26 cellular contexts compared by ENCODE assay signal in genomic region chr3:47431225-47431624, GRCh38. TPM values are rescaled to one million over a fixed set of nuclear protein-coding genes. Genes with fewer than 3 reads are reported as not detected.
DNase-seq lines count a peak whose midpoint lies in the region; ATAC-seq, FAIRE-seq and TF ChIP-seq lines count a peak whose summit lies in the region.
"Had no signal": no experiment of that assay in that cellular context is flagged by ENCODE, and none has a peak within 500 bp of the region (broad histone marks: within the 10 kb centered on the region; RNA-seq: fewer than 3 reads in every experiment).

No MANE protein-coding gene starts in this region.

- peaks cover 7 to 16% of the 10 kb centered on the region in 2 donors for H3K36me3 Mint-ChIP-seq in activated T-cell treated with anti-CD3 and anti-CD28 coated beads, Interleukin-2, amount 50 U/mL, for 72 hours (ENCODE audit: insufficient read depth in 2 of 2)
- peaks cover 19% of the 10 kb centered on the region for H3K36me3 Mint-ChIP-seq in activated CD8-positive, alpha-beta T cell treated with anti-CD3 and anti-CD28 coated beads for 36 hours (ENCODE audit: low read depth)
- H3K36me3 Mint-ChIP-seq in endodermal cell (ENCODE audit: low read depth): peaks cover 49% of the 10 kb centered on the region
- peaks cover 40% of the 10 kb centered on the region for H3K36me3 Mint-ChIP-seq in stimulated activated effector memory CD8-positive, alpha-beta T cell treated with anti-CD3 and anti-CD28 coated beads, Interleukin-12 subunit alpha, Interleukin-12 subunit beta, amount 100 ng/mL, for 72 hours

- no peaks in the 10 kb centered on the region for H3K9me3 ChIP-seq in endodermal cell (ENCODE audit: control insufficient read depth, low read length)
- H3K9me3 ChIP-seq in small intestine (ENCODE audit: control insufficient read depth, low read depth): no peaks in the 10 kb centered on the region
- H3K9me3 ChIP-seq: BLaER1 treated with 17β-estradiol and CSF1 and Interleukin-3, amounts not matched to agents 10 nM and 100 nM had no signal

- no peak for DNase-seq in activated T-cell treated with anti-CD3 and anti-CD28 coated beads, Interleukin-2, amount 50 U/mL, for 72 hours
- DNase-seq in activated T-cell treated with anti-CD3 and anti-CD28 coated beads, Interleukin-2, amount 50 U/mL, for 48 hours: no peak
- no peak for DNase-seq in activated CD8-positive, alpha-beta T cell treated with anti-CD3 and anti-CD28 coated beads for 36 hours
- peak; percentile 3 for DNase-seq in endodermal cell
- no peak for DNase-seq in stimulated activated effector memory CD8-positive, alpha-beta T cell treated with anti-CD3 and anti-CD28 coated beads, Interleukin-12 subunit alpha, Interleukin-12 subunit beta, amount 100 ng/mL, for 72 hours (ENCODE audit: low spot score in 2 of 2)
- DNase-seq in cortex of kidney (lab: John Stamatoyannopoulos, UW): no peak
- no peak for DNase-seq in small intestine
- DNase-seq: 8988T; CD4-positive, alpha-beta memory T cell; DND-41; GOT3; Karpas-422; MV-4-11; NCI-H1105 treated with DMSO at 0.1 percent for 48 hours; NCI-H2029 treated with DMSO at 0.1 percent for 48 hours; NCI-H226; NCI-H510A treated with DMSO at 0.1 percent for 48 hours; NCI-H774; NK-92 treated with Interleukin-12 subunit alpha and Interleukin-12 subunit beta, amount 100 ng/mL, for 24 hours; SIG-M5 had no signal

- no peak for FAIRE-seq in small intestine (lab: Jason Lieb, UNC)
- FAIRE-seq: GM12878, HTR-8/SVneo had no signal

- POLR2A ChIA-PET in activated CD8-positive, alpha-beta T cell treated with anti-CD3 and anti-CD28 coated beads for 36 hours (lab: Charles Lee): interaction anchor here (0.5 kb wide), 1 partner anchor 22 kb away, joined by 3 read pairs; no protein-coding TSS in a partner anchor

- no peaks in the 10 kb centered on the region for H3K27me3 Mint-ChIP-seq in activated T-cell treated with anti-CD3 and anti-CD28 coated beads, Interleukin-2, amount 50 U/mL, for 72 hours (ENCODE audit: low read depth)
- H3K27me3 Mint-ChIP-seq in activated CD8-positive, alpha-beta T cell treated with anti-CD3 and anti-CD28 coated beads for 36 hours: no peaks in the 10 kb centered on the region
- no peaks in the 10 kb centered on the region for H3K27me3 Mint-ChIP-seq in endodermal cell (ENCODE audit: insufficient read depth)
- H3K27me3 Mint-ChIP-seq: CD4-positive, alpha-beta memory T cell; IgD-negative memory B cell had no signal

- H3K27me3 ChIP-seq in endodermal cell (ENCODE audit: control insufficient read depth, insufficient read depth, low read length, poor library complexity, severe bottlenecking): no peaks in the 10 kb centered on the region
- H3K27me3 ChIP-seq in small intestine (ENCODE audit: control insufficient read depth in 2 of 2, insufficient read depth in 2 of 2, low read length in 2 of 2): no peaks in the 10 kb centered on the region
- H3K27me3 ChIP-seq: BLaER1 treated with 17β-estradiol and CSF1 and Interleukin-3, amounts not matched to agents 10 nM and 100 nM had no signal

- no peak overlapping the region for H3K4me3 Mint-ChIP-seq in activated T-cell treated with anti-CD3 and anti-CD28 coated beads, Interleukin-2, amount 50 U/mL, for 72 hours
- no peak overlapping the region for H3K4me3 Mint-ChIP-seq in activated CD8-positive, alpha-beta T cell treated with anti-CD3 and anti-CD28 coated beads for 36 hours
- H3K4me3 Mint-ChIP-seq in endodermal cell: no peak overlapping the region
- no peak overlapping the region for H3K4me3 Mint-ChIP-seq in stimulated activated effector memory CD8-positive, alpha-beta T cell treated with anti-CD3 and anti-CD28 coated beads, Interleukin-12 subunit alpha, Interleukin-12 subunit beta, amount 100 ng/mL, for 72 hours
- H3K4me3 Mint-ChIP-seq: CD4-positive, alpha-beta memory T cell; IgD-negative memory B cell had no signal

- H3K36me3 ChIP-seq in endodermal cell (ENCODE audit: control insufficient read depth, insufficient read depth, low read length) (peaks cover 70% of the 10 kb centered on the region), small intestine (ENCODE audit: control insufficient read depth in 2 of 2, insufficient read depth in 2 of 2, low read length in 2 of 2) (peaks cover 13 to 26% of the 10 kb centered on the region in 2 donors)

- TF ChIP-seq CTCF in activated CD8-positive, alpha-beta T cell treated with anti-CD3 and anti-CD28 coated beads for 36 hours (IDR thresholded peaks at IDR 0.05): no peak
- TF ChIP-seq CTCF in endodermal cell (conservative IDR thresholded peaks at IDR 0.05): no peak

- H3K27ac ChIP-seq in endodermal cell (ENCODE audit: low read depth, low read length) (no peak overlapping the region), small intestine (ENCODE audit: low read depth in 1 of 2, low read length in 1 of 2) (no peak overlapping the region)
- H3K27ac ChIP-seq: BLaER1 treated with 17β-estradiol and CSF1 and Interleukin-3, amounts not matched to agents 10 nM and 100 nM had no signal

- no peak for ATAC-seq in activated T-cell treated with anti-CD3 and anti-CD28 coated beads, Interleukin-2, amount 50 U/mL, for 72 hours (replicated peaks in 1 of 2)
- no peak for ATAC-seq in activated CD8-positive, alpha-beta T cell treated with anti-CD3 and anti-CD28 coated beads for 36 hours
- ATAC-seq in stimulated activated effector memory CD8-positive, alpha-beta T cell treated with anti-CD3 and anti-CD28 coated beads, Interleukin-12 subunit alpha, Interleukin-12 subunit beta, amount 100 ng/mL, for 72 hours: no peak
- no peak for ATAC-seq in GM21825 (IDR thresholded peaks at IDR 0.05; ENCODE audit: unreplicated experiment)
- ATAC-seq: GM12878, Panc1 had no signal

- peak overlapping the region; percentile 29 for H3K27ac Mint-ChIP-seq in activated T-cell treated with anti-CD3 and anti-CD28 coated beads, Interleukin-2, amount 50 U/mL, for 72 hours
- peak overlapping the region; percentile 24 for H3K27ac Mint-ChIP-seq in activated CD8-positive, alpha-beta T cell treated with anti-CD3 and anti-CD28 coated beads for 36 hours
- H3K27ac Mint-ChIP-seq in endodermal cell: no peak overlapping the region
- peak overlapping the region; percentile 53 for H3K27ac Mint-ChIP-seq in stimulated activated effector memory CD8-positive, alpha-beta T cell treated with anti-CD3 and anti-CD28 coated beads, Interleukin-12 subunit alpha, Interleukin-12 subunit beta, amount 100 ng/mL, for 72 hours

- H3K4me3 ChIP-seq in endodermal cell (ENCODE audit: low read length) (no peak overlapping the region), small intestine (ENCODE audit: low read depth in 1 of 2, low read length in 2 of 2) (no peak overlapping the region)
- H3K4me3 ChIP-seq: BLaER1 treated with 17β-estradiol and CSF1 and Interleukin-3, amounts not matched to agents 10 nM and 100 nM; GM12878 had no signal

- H3K9ac ChIP-seq in endodermal cell (ENCODE audit: extremely low read depth, low read length, poor library complexity, severe bottlenecking): no peak overlapping the region
- H3K9ac ChIP-seq: BLaER1 treated with 17β-estradiol and CSF1 and Interleukin-3, amounts not matched to agents 10 nM and 100 nM had no signal

- CTCF ChIA-PET in activated CD8-positive, alpha-beta T cell treated with anti-CD3 and anti-CD28 coated beads for 36 hours (lab: Charles Lee): interaction anchor here (1.2 to 2.9 kb wide), 2 partner anchors 10 to 1005 kb away, joined by 4 to 14 read pairs; no protein-coding TSS in a partner anchor

- no peaks in the 10 kb centered on the region for H3K9me3 Mint-ChIP-seq in activated T-cell treated with anti-CD3 and anti-CD28 coated beads, Interleukin-2, amount 50 U/mL, for 72 hours
- no peaks in the 10 kb centered on the region for H3K9me3 Mint-ChIP-seq in activated CD8-positive, alpha-beta T cell treated with anti-CD3 and anti-CD28 coated beads for 36 hours
- H3K9me3 Mint-ChIP-seq in endodermal cell: no peaks in the 10 kb centered on the region
- no peaks in the 10 kb centered on the region for H3K9me3 Mint-ChIP-seq in stimulated activated effector memory CD8-positive, alpha-beta T cell treated with anti-CD3 and anti-CD28 coated beads, Interleukin-12 subunit alpha, Interleukin-12 subunit beta, amount 100 ng/mL, for 72 hours
- H3K9me3 Mint-ChIP-seq: CD4-positive, alpha-beta memory T cell; IgD-negative memory B cell had no signal

- 95 to 97% methylated on average over 3 of the region's 3 CpGs for WGBS in endodermal cell (ENCODE audit: insufficient coverage in 1 of 2, insufficient read length in 1 of 2), 2 experiments
- 67 to 92% (median 83%) methylated on average over 3 of the region's 3 CpGs for WGBS in small intestine, 3 donors

- H3K4me1 Mint-ChIP-seq in activated T-cell treated with anti-CD3 and anti-CD28 coated beads, Interleukin-2, amount 50 U/mL, for 72 hours (ENCODE audit: low read depth): no peaks in the 10 kb centered on the region
- H3K4me1 Mint-ChIP-seq in activated CD8-positive, alpha-beta T cell treated with anti-CD3 and anti-CD28 coated beads for 36 hours (ENCODE audit: low read depth): peaks cover 4% of the 10 kb centered on the region
- H3K4me1 Mint-ChIP-seq in endodermal cell: no peaks in the 10 kb centered on the region
- peaks cover 7% of the 10 kb centered on the region for H3K4me1 Mint-ChIP-seq in stimulated activated effector memory CD8-positive, alpha-beta T cell treated with anti-CD3 and anti-CD28 coated beads, Interleukin-12 subunit alpha, Interleukin-12 subunit beta, amount 100 ng/mL, for 72 hours

- intact Hi-C loops in activated CD8-positive, alpha-beta T cell treated with anti-CD3 and anti-CD28 coated beads for 36 hours (cut with micrococcal nuclease): no loop called here

- H3K4me1 ChIP-seq in endodermal cell (ENCODE audit: control insufficient read depth, insufficient read depth, low read length) (no peaks in the 10 kb centered on the region), small intestine (ENCODE audit: control insufficient read depth in 2 of 2, insufficient read depth in 1 of 2, low read depth in 1 of 2, low read length in 1 of 2) (peaks cover 0 to 2% of the 10 kb centered on the region in 2 donors)

RNA-seq across cellular contexts. Expression of gene SCAP, which starts 44.5 kb away (rescaled TPM):
- 10 to 100 TPM; 57.3 to 60.4 TPM for total RNA-seq in activated T-cell treated with anti-CD3 and anti-CD28 coated beads, Interleukin-2, amount 50 U/mL, for 72 hours
- 10 to 100 TPM; 45.1 to 52.2 TPM for total RNA-seq in activated CD8-positive, alpha-beta T cell treated with anti-CD3 and anti-CD28 coated beads for 36 hours
- 100 to 1,000 TPM; 103 to 105 TPM for total RNA-seq in endodermal cell
- polyA plus RNA-seq in endodermal cell (2013, experiment 1 of 2): 75.2 TPM
- polyA plus RNA-seq in endodermal cell (2013, experiment 2 of 2): 61.0 TPM
- polyA plus RNA-seq in small intestine: 10 to 100 TPM; 43.8 to 57.2 (median 53.9) TPM

RNA-seq across cellular contexts. Expression of gene PTPN23, which starts 50.4 kb away (rescaled TPM):
- total RNA-seq in activated T-cell treated with anti-CD3 and anti-CD28 coated beads, Interleukin-2, amount 50 U/mL, for 72 hours: 10 to 100 TPM; 24.1 to 38.8 TPM
- 10 to 100 TPM; 20.7 to 22.6 TPM for total RNA-seq in activated CD8-positive, alpha-beta T cell treated with anti-CD3 and anti-CD28 coated beads for 36 hours
- 10 to 100 TPM; 44.2 to 54.1 TPM for total RNA-seq in endodermal cell
- 40.5 TPM for polyA plus RNA-seq in endodermal cell (2013, experiment 1 of 2)
- polyA plus RNA-seq in endodermal cell (2013, experiment 2 of 2): 32.4 TPM
- polyA plus RNA-seq in small intestine: 10 to 100 TPM; 10.3 to 17.3 (median 10.5) TPM
